ENCODE assay signal across 8 cellular contexts in genomic region chr19:45404557-45405434, GRCh38. TPM values are rescaled to one million over a fixed set of nuclear protein-coding genes. Genes with fewer than 3 reads are reported as not detected.
DNase-seq lines count a peak whose midpoint lies in the region; ATAC-seq and TF ChIP-seq lines count a peak whose summit lies in the region.

Gene PPP1R13L (minus strand): TSS chr19:45405069. CDS start chr19:45398318, 6,751 bp downstream.

- CTCF ChIA-PET in AG04449 (lab: Yijun Ruan, JAX): interaction anchor here (0.7 to 4.8 kb wide), 15 partner anchors 9 to 103 kb away, joined by 3 to 65 read pairs (median 6); partner anchors contain the start of gene ERCC1

- TF ChIP-seq CTCF in AG04449 (IDR thresholded peaks at IDR 0.05; ENCODE audit: insufficient read depth, low read length, missing control alignments) (no peak), VCaP (conservative IDR thresholded peaks at IDR 0.05) (no peak), lower leg skin (IDR thresholded peaks at IDR 0.05) (no peak)

- WGBS in lower leg skin, 2 donors: 8% methylated on average over 31 to 36 of the region's 46 CpGs

- H3K27ac ChIP-seq in VCaP: peak within 1 kb of the TSS; percentile 99

- POLR2A ChIA-PET in AG04449 (lab: Yijun Ruan, JAX): interaction anchor here (1.5 kb wide), 1 partner anchor 27 kb away, joined by 5 read pairs; no protein-coding TSS in a partner anchor

- H3K4me3 ChIP-seq in AG04449 (ENCODE audit: low read depth, low read length) (peak within 1 kb of the TSS; percentile 88), lower leg skin (ENCODE audit: low read depth, poor library complexity, severe bottlenecking) (peak within 1 kb of the TSS; percentile 61)

- no peak for TF ChIP-seq POLR2A in lower leg skin (IDR thresholded peaks at IDR 0.05)

- peak; percentile 32 for ATAC-seq in GM19452 (IDR thresholded peaks at IDR 0.05; ENCODE audit: unreplicated experiment)
- ATAC-seq in HG03469 (IDR thresholded peaks at IDR 0.05; ENCODE audit: unreplicated experiment): no peak

- no peak for DNase-seq in AG04449 (ENCODE audit: low read depth, low spot score)
- peak; percentile 8 for DNase-seq in NCI-H1436 treated with DMSO at 0.1 percent for 48 hours (lab: John Stamatoyannopoulos, UW)
- DNase-seq in dermis microvascular lymphatic vessel endothelial cell (ENCODE audit: low read depth in 2 of 2): peak; percentile 92 to 94
- peak; percentile 86 to 97 for DNase-seq in lower leg skin (ENCODE audit: low spot score in 2 of 2)
- DNase-seq in stimulated activated CD8-positive, alpha-beta memory T cell treated with anti-CD3 and anti-CD28 coated beads, Interleukin-15, amount 100 ng/mL, for 48 hours (ENCODE audit: low read depth in 2 of 2): peak; percentile 28 to 56

- intact Hi-C loops in lower leg skin (cut with DNase I; ENCODE audit: low total_unique reads): no loop called here

RNA-seq across cellular contexts. Expression of gene PPP1R13L, which starts in this region (rescaled TPM):
- total RNA-seq in dermis microvascular lymphatic vessel endothelial cell (10.0 and 20.7 TPM in 2 replicates), lower leg skin (100 to 1,000 TPM; 257 to 851 (median 501) TPM)

Comparison
In these comparisons a context has a peak if more than half of its experiments do, and no peak if none do; other contexts are left out.
1. RNA of gene PPP1R13L (total RNA-seq): 257 to 851 TPM in lower leg skin; 10.0 to 20.7 TPM in dermis microvascular lymphatic vessel endothelial cell; every median in the first group is over 10 times any median in the second.